In the genomic region with DNA sequence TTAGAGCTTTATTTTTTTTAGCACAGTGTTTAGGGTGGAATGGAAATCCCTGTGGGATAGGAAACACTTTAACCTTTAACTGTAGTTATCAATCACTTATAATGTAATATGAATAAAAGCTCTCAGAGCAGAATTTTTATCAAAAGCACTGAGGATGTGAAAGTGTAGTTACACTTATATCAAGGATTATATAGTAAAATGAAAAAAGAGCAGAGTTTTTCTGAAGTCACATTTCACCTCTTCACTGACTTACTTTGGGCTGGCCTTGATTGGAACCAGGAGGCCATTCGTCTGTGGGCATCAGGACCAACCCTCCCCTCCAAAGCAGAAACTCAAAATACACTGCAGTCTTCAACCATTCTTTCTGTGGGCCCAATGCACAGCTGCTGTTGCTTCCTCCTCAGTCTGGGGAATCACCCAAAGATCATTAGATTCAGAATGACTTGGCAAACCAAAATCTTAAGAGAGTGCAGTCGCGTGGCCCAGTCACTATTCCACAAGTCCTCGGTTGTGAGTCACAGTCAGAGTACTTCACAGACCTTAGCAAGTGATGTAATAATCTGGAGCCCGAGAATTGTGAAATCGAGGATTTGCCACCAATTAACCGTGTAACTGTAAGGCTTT, we compare ENCODE assay signal across 1 cellular context.
TF ChIP-seq lines count a peak whose summit lies in the region.

No MANE protein-coding gene starts in this region.

TF ChIP-seq in WTC11, 78 proteins besides CTCF, POLR2A, EP300 and RAD21 (continued from another document):
- TF ChIP-seq TCF7 (CRISPR knock-in tag; IDR thresholded peaks at IDR 0.05; ENCODE audit: low read depth) (no peak), SOX15 (CRISPR knock-in tag; IDR thresholded peaks at IDR 0.05) (no peak), SMAD4 (CRISPR knock-in tag; IDR thresholded peaks at IDR 0.05) (no peak), ZNF281 (CRISPR knock-in tag; IDR thresholded peaks at IDR 0.05) (no peak), GRHL2 (CRISPR knock-in tag; IDR thresholded peaks at IDR 0.05; ENCODE audit: insufficient replicate concordance, severe bottlenecking) (no peak), CDX4 (CRISPR knock-in tag; IDR thresholded peaks at IDR 0.05; ENCODE audit: borderline replicate concordance) (no peak)
- TF ChIP-seq, protein P1, sequence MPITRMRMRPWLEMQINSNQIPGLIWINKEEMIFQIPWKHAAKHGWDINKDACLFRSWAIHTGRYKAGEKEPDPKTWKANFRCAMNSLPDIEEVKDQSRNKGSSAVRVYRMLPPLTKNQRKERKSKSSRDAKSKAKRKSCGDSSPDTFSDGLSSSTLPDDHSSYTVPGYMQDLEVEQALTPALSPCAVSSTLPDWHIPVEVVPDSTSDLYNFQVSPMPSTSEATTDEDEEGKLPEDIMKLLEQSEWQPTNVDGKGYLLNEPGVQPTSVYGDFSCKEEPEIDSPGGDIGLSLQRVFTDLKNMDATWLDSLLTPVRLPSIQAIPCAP (CRISPR knock-in tag; IDR thresholded peaks at IDR 0.05) = no peak
